In genomic region chr11:12076840-12077534, GRCh38 we compare ENCODE assay signal across 14 cellular contexts. TPM values are rescaled to one million over a fixed set of nuclear protein-coding genes. Genes with fewer than 3 reads are reported as not detected.
DNase-seq lines count a peak whose midpoint lies in the region; ATAC-seq and TF ChIP-seq lines count a peak whose summit lies in the region.
"Had no signal": no experiment of that assay in that cellular context is flagged by ENCODE, and none has a peak within 500 bp of the region (broad histone marks: within the 10 kb centered on the region; RNA-seq: fewer than 3 reads in every experiment).

No MANE protein-coding gene starts in this region.

- WGBS in SK-N-SH (ENCODE audit: low lambda C conversion rate) = 82% methylated on average over 4 of the region's 4 CpGs
- 87% methylated on average over 4 of the region's 4 CpGs for WGBS in esophagus muscularis mucosa

- H3K4me3 ChIP-seq in SK-N-SH (ENCODE audit: low read depth in 2 of 2, low read length in 1 of 2) (no peak overlapping the region), esophagus muscularis mucosa (peak overlapping the region in 1 of 4 donors; percentile 34), osteoblast (ENCODE audit: insufficient read depth, low read length) (peak overlapping the region; percentile 60), vagina (no peak overlapping the region)

- H3K4me1 Mint-ChIP-seq in natural killer cell = no peaks in the 10 kb centered on the region

- ATAC-seq in SK-N-SH treated with all-trans-retinoic acid at 6 μM for 48 hours (no peak), natural killer cell (no peak)

- no peak for TF ChIP-seq RAD21 in SK-N-SH (IDR thresholded peaks at IDR 0.05; ENCODE audit: low read length)

- no peaks in the 10 kb centered on the region for H3K36me3 Mint-ChIP-seq in natural killer cell

- H3K79me2 ChIP-seq in SK-N-SH (ENCODE audit: insufficient read depth) (peaks cover 10% of the 10 kb centered on the region; the same call in 1 of the 2 replicates), osteoblast (ENCODE audit: insufficient read depth, low read length) (no peaks in the 10 kb centered on the region)

- H3K27ac ChIP-seq in SK-N-SH (ENCODE audit: low read depth in 2 of 2, low read length in 1 of 2) (peak overlapping the region; percentile 23 to 100; a peak in 3 of 4 replicates), esophagus muscularis mucosa (replicated peaks in 1 of 4) (peak overlapping the region; percentile 85 to 91 (median 88)), osteoblast (ENCODE audit: low read depth, low read length) (peak overlapping the region; percentile 100), vagina (peak overlapping the region; percentile 49)
- H3K27ac ChIP-seq: 22Rv1 had no signal

- TF ChIP-seq EP300 in SK-N-SH (IDR thresholded peaks at IDR 0.05; ENCODE audit: borderline replicate concordance in 1 of 2, low read depth in 1 of 2, low read length in 1 of 2) (no peak), esophagus muscularis mucosa (IDR thresholded peaks at IDR 0.05) (no peak)

- H3K9me3 ChIP-seq in SK-N-SH (no peaks in the 10 kb centered on the region), esophagus muscularis mucosa (no peaks in the 10 kb centered on the region), osteoblast (ENCODE audit: low read depth, low read length) (no peaks in the 10 kb centered on the region), vagina (no peaks in the 10 kb centered on the region)

- peaks cover 52% of the 10 kb centered on the region for H3F3A ChIP-seq in SK-N-SH (replicated peaks; ENCODE audit: insufficient read depth)

- no peaks in the 10 kb centered on the region for H3K27me3 ChIP-seq in SK-N-SH (ENCODE audit: insufficient read depth)
- no peaks in the 10 kb centered on the region for H3K27me3 ChIP-seq in esophagus muscularis mucosa
- H3K27me3 ChIP-seq in osteoblast (ENCODE audit: insufficient read depth, low read length) = no peaks in the 10 kb centered on the region
- no peaks in the 10 kb centered on the region for H3K27me3 ChIP-seq in vagina

- intact Hi-C loops in esophagus muscularis mucosa (cut with DNase I) (no loop called here), vagina (cut with DNase I) (no loop called here), natural killer cell (cut with micrococcal nuclease) (no loop called here)

- CTCF ChIA-PET in SK-N-SH (lab: Yijun Ruan, JAX) = no interaction called here

- POLR2A ChIA-PET in SK-N-SH (lab: Yijun Ruan, JAX) = no interaction called here

- TF ChIP-seq POLR2A in esophagus muscularis mucosa (IDR thresholded peaks at IDR 0.05; ENCODE audit: low read depth) (no peak), vagina (IDR thresholded peaks at IDR 0.05) (no peak)

- TF ChIP-seq CTCF in SK-N-SH (IDR thresholded peaks at IDR 0.05) (no peak), esophagus muscularis mucosa (IDR thresholded peaks at IDR 0.05) (no peak), osteoblast (IDR thresholded peaks at IDR 0.05; ENCODE audit: extremely low read depth, low read depth, low read length) (no peak), vagina (IDR thresholded peaks at IDR 0.05) (no peak), natural killer cell (IDR thresholded peaks at IDR 0.05) (no peak)

- no peak overlapping the region for H3K27ac Mint-ChIP-seq in natural killer cell

- H3K4me1 ChIP-seq in SK-N-SH (ENCODE audit: control insufficient read depth in 1 of 2, insufficient read depth in 2 of 2, low read depth in 1 of 2, low read length in 1 of 2) (peaks cover 0 to 22% of the 10 kb centered on the region in 2 experiments; a peak in 2 of 4 replicates), esophagus muscularis mucosa (peaks cover 11 to 54% (median 43%) of the 10 kb centered on the region in 4 donors), osteoblast (ENCODE audit: insufficient read depth, low read length) (peaks cover 44% of the 10 kb centered on the region), vagina (peaks cover 16% of the 10 kb centered on the region)

- DNase-seq in SK-N-SH = no peak
- no peak for DNase-seq in esophagus muscularis mucosa (ENCODE audit: extremely low spot score)
- DNase-seq in osteoblast (ENCODE audit: insufficient read length, low spot score, missing footprints) = peak; percentile 91
- no peak for DNase-seq in vagina (ENCODE audit: extremely low spot score in 2 of 2)
- no peak for DNase-seq in amniotic stem cell (lab: John Stamatoyannopoulos, UW)
- DNase-seq in natural killer cell = no peak
- no peak for DNase-seq in NCI-H526 treated with DMSO at 0.1 percent for 48 hours (lab: John Stamatoyannopoulos, UW)
- DNase-seq: activated CD4-positive, alpha-beta T cell treated with anti-CD3 and anti-CD28 coated beads, Interleukin-2, amount 50 U/mL, for 48 hours; cortex of kidney; Kasumi-1; NCI-H2081 treated with DMSO at 0.1 percent for 48 hours; T-helper 1 cell had no signal

- no peak overlapping the region for H3K4me3 Mint-ChIP-seq in natural killer cell

- no peaks in the 10 kb centered on the region for H3K9me2 ChIP-seq in SK-N-SH

- H4K20me1 ChIP-seq in SK-N-SH (ENCODE audit: insufficient read depth) = no peaks in the 10 kb centered on the region
- H4K20me1 ChIP-seq in osteoblast (ENCODE audit: insufficient read depth, low read length) = no peaks in the 10 kb centered on the region

- H3K27me3 Mint-ChIP-seq in natural killer cell (ENCODE audit: low read depth in 2 of 2) = peaks cover 16 to 41% of the 10 kb centered on the region in 2 donors

- peak overlapping the region; percentile 94 for H3K9ac ChIP-seq in SK-N-SH

- H3K4me2 ChIP-seq in SK-N-SH = peak overlapping the region; percentile 66
- H3K4me2 ChIP-seq in osteoblast (ENCODE audit: insufficient read depth, low read length) = peak overlapping the region; percentile 83

- H2AFZ ChIP-seq in SK-N-SH (ENCODE audit: low read depth) (no peak overlapping the region), osteoblast (ENCODE audit: low read length) (no peak overlapping the region)

- no peaks in the 10 kb centered on the region for H3K9me3 Mint-ChIP-seq in natural killer cell

- no peaks in the 10 kb centered on the region for H3K36me3 ChIP-seq in SK-N-SH (replicated peaks in 1 of 2; ENCODE audit: control insufficient read depth in 1 of 2, insufficient read depth in 2 of 2, low read length in 1 of 2)
- H3K36me3 ChIP-seq in esophagus muscularis mucosa = no peaks in the 10 kb centered on the region
- H3K36me3 ChIP-seq in osteoblast (ENCODE audit: insufficient read depth, low read length) = no peaks in the 10 kb centered on the region
- H3K36me3 ChIP-seq in vagina = no peaks in the 10 kb centered on the region

TF ChIP-seq in SK-N-SH, 30 proteins besides CTCF, POLR2A, EP300 and RAD21:
- TF ChIP-seq FOXJ3 (CRISPR knock-in tag; IDR thresholded peaks at IDR 0.05) (no peak), SMC3 (IDR thresholded peaks at IDR 0.05; ENCODE audit: low read depth, low read length) (0 out of 2 replicates have a peak, but pooled peaks have one; percentile 3)

TF ChIP-seq in SK-N-SH treated with all-trans-retinoic acid at 6 μM for 48 hours, 23 proteins besides CTCF, POLR2A, EP300 and RAD21:
- TF ChIP-seq ZC3H10 (CRISPR knock-in tag; IDR thresholded peaks at IDR 0.05) (no peak), CSDC2 (CRISPR knock-in tag; IDR thresholded peaks at IDR 0.05) (no peak), TOX (CRISPR knock-in tag; IDR thresholded peaks at IDR 0.05; ENCODE audit: borderline replicate concordance) (no peak), ZFP30 (CRISPR knock-in tag; IDR thresholded peaks at IDR 0.05) (no peak), ISL1 (CRISPR knock-in tag; IDR thresholded peaks at IDR 0.05) (no peak), ARNTL (CRISPR knock-in tag; IDR thresholded peaks at IDR 0.05; ENCODE audit: borderline replicate concordance, low read depth) (no peak), OSR1 (CRISPR knock-in tag; IDR thresholded peaks at IDR 0.05) (no peak), GLIS3 (CRISPR knock-in tag; IDR thresholded peaks at IDR 0.05) (no peak)

RNA-seq across cellular contexts. Expression of gene MICAL2, which starts 33.4 kb away (rescaled TPM):
- 54.6 and 67.9 TPM in 2 replicates for polyA plus RNA-seq in SK-N-SH (2012; rRNA removed)
- polyA plus RNA-seq in SK-N-SH (2012; cell fraction: cytosol; rRNA removed) = 38.0 and 41.1 TPM in 2 replicates
- 76.3 and 84.6 TPM in 2 replicates for polyA plus RNA-seq in SK-N-SH (2012; cell fraction: nucleus; rRNA removed)
- total RNA-seq in esophagus muscularis mucosa (100 to 1,000 TPM; 195 to 499 (median 259) TPM), osteoblast (109 and 156 TPM in 2 replicates), vagina (41.7 TPM), natural killer cell (10 to 100 TPM; 54.6 to 68.6 (median 57.4) TPM)

Comparison
In these comparisons a context has a peak if more than half of its experiments do, and no peak if none do; other contexts are left out.
1. H3K27ac ChIP-seq: peak in every context shown above with its lines; median percentile 100 in osteoblast; 88 in esophagus muscularis mucosa; 62 in SK-N-SH; 49 in vagina.